26 cellular contexts compared by ENCODE assay signal in genomic region chr11:121795206-121795605, GRCh38.
A peak's percentile ranks its signal among the peaks of the same experiment; 100 is the strongest.
DNase-seq lines count a peak whose midpoint lies in the region; ATAC-seq and TF ChIP-seq lines count a peak whose summit lies in the region.
"Had no signal": no experiment of that assay in that cellular context is flagged by ENCODE, and none has a peak within 500 bp of the region (broad histone marks: within the 10 kb centered on the region; RNA-seq: fewer than 3 reads in every experiment).

No MANE protein-coding gene starts in this region.

- H3K9me3 Mint-ChIP-seq in Caco-2 (ENCODE audit: unreplicated experiment), result peaks cover 7% of the 10 kb centered on the region
- peaks cover 38% of the 10 kb centered on the region for H3K9me3 Mint-ChIP-seq in WTC11

- POLR2A ChIA-PET in Caco-2 (lab: Charles Lee) (no interaction called here), WTC11 (lab: Charles Lee) (no interaction called here)

- ATAC-seq in WTC11, result no peak
- ATAC-seq: activated CD4-positive, alpha-beta T cell treated with anti-CD3 and anti-CD28 coated beads for 36 hours; activated T-helper 17 cell treated with anti-CD3 and anti-CD28 coated beads, Interleukin-2, amount 50 U/mL, for 72 hours; gastrocnemius medialis; GM12878; left cardiac atrium; stimulated activated naive B cell treated with anti-CD40 and anti-IgM and Interleukin-4, amounts not matched to agents 10 μg/mL and 1 μg/mL and 100 μg/mL, for 72 hours had no signal

- H3K27me3 Mint-ChIP-seq in Caco-2 (ENCODE audit: insufficient read depth, unreplicated experiment), result peaks cover 11% of the 10 kb centered on the region
- H3K27me3 Mint-ChIP-seq in WTC11 (ENCODE audit: low read depth), result no peaks in the 10 kb centered on the region; the same call in 1 of the 2 replicates

- H3K4me3 Mint-ChIP-seq in Caco-2 (ENCODE audit: unreplicated experiment) (no peak overlapping the region), WTC11 (no peak overlapping the region)
- H3K4me3 Mint-ChIP-seq: activated CD4-positive, alpha-beta T cell treated with anti-CD3 and anti-CD28 coated beads for 36 hours; activated naive CD4-positive, alpha-beta T cell treated with anti-CD3 and anti-CD28 coated beads, Interleukin-2, amount 50 U/mL, for 24 hours; activated T-helper 17 cell treated with anti-CD3 and anti-CD28 coated beads, Interleukin-2, amount 50 U/mL, for 72 hours; CD4-positive, CD25-positive, alpha-beta regulatory T cell; central memory CD8-positive, alpha-beta T cell; dendritic cell treated with granulocyte-macrophage colony-stimulating factor and Interleukin-4, amounts not matched to agents 40 ng/mL and 50 ng/mL, for 4 days; memory B cell; stimulated activated naive B cell treated with anti-CD40 and anti-IgM and Interleukin-4, amounts not matched to agents 10 μg/mL and 1 μg/mL and 100 μg/mL, for 72 hours had no signal

- H3K27me3 ChIP-seq in BE2C (no peaks in the 10 kb centered on the region), Caco-2 (replicated peaks; ENCODE audit: control insufficient read depth, insufficient read depth, low read length) (no peaks in the 10 kb centered on the region)
- H3K27me3 ChIP-seq: gastrocnemius medialis, neutrophil, suprapubic skin had no signal

- intact Hi-C loops in cardiac septum (cut with DNase I) (no loop called here), Caco-2 (cut with micrococcal nuclease; ENCODE audit: unreplicated experiment) (no loop called here)

- CTCF ChIA-PET in Caco-2 (lab: Charles Lee) (no interaction called here), WTC11 (lab: Charles Lee) (interaction anchor here (0.7 kb wide), 2 partner anchors 17 to 39 kb away, joined by 5 to 6 read pairs; no protein-coding TSS in a partner anchor)

- H3K4me3 ChIP-seq in BE2C (ENCODE audit: low read depth, low read length) (no peak overlapping the region), Caco-2 (ENCODE audit: low read depth, low read length) (no peak overlapping the region)
- H3K4me3 ChIP-seq: gastrocnemius medialis, GM12878, suprapubic skin had no signal

- H3K4me1 ChIP-seq in BE2C, result no peaks in the 10 kb centered on the region
- H3K4me1 ChIP-seq in Caco-2, result no peaks in the 10 kb centered on the region
- H3K4me1 ChIP-seq: gastrocnemius medialis, suprapubic skin had no signal

- no TSS peak for BruUV-seq in Caco-2 (replicated peaks; lab: Mats Ljungman, UMichigan)

- no peak overlapping the region for H3K27ac Mint-ChIP-seq in Caco-2 (ENCODE audit: unreplicated experiment)
- H3K27ac Mint-ChIP-seq in WTC11, result no peak overlapping the region
- H3K27ac Mint-ChIP-seq: activated CD4-positive, alpha-beta T cell treated with anti-CD3 and anti-CD28 coated beads for 36 hours; activated naive CD4-positive, alpha-beta T cell treated with anti-CD3 and anti-CD28 coated beads, Interleukin-2, amount 50 U/mL, for 24 hours; activated T-helper 17 cell treated with anti-CD3 and anti-CD28 coated beads, Interleukin-2, amount 50 U/mL, for 72 hours; CD4-positive, CD25-positive, alpha-beta regulatory T cell; dendritic cell treated with granulocyte-macrophage colony-stimulating factor and Interleukin-4, amounts not matched to agents 40 ng/mL and 50 ng/mL, for 4 days; memory B cell; stimulated activated naive B cell treated with anti-CD40 and anti-IgM and Interleukin-4, amounts not matched to agents 10 μg/mL and 1 μg/mL and 100 μg/mL, for 72 hours had no signal

- H3K9me3 ChIP-seq in BE2C (no peaks in the 10 kb centered on the region), Caco-2 (peaks cover 5% of the 10 kb centered on the region; the same call in 1 of the 2 replicates)
- H3K9me3 ChIP-seq: gastrocnemius medialis, neutrophil, suprapubic skin had no signal

- no peak for TF ChIP-seq CTCF in BE2C (IDR thresholded peaks at IDR 0.05; ENCODE audit: low read depth, low read length)
- no peak for TF ChIP-seq CTCF in Caco-2 (IDR thresholded peaks at IDR 0.05; ENCODE audit: insufficient read depth in 1 of 2, low read depth in 1 of 2, low read length in 1 of 2, severe bottlenecking in 1 of 2, unreplicated experiment in 1 of 2)
- TF ChIP-seq CTCF in WTC11 (IDR thresholded peaks at IDR 0.05), result no peak

- no peaks in the 10 kb centered on the region for H3K4me1 Mint-ChIP-seq in Caco-2 (ENCODE audit: low read depth, unreplicated experiment)
- peaks cover 51% of the 10 kb centered on the region for H3K4me1 Mint-ChIP-seq in WTC11
- H3K4me1 Mint-ChIP-seq: activated CD4-positive, alpha-beta T cell treated with anti-CD3 and anti-CD28 coated beads for 36 hours; activated naive CD4-positive, alpha-beta T cell treated with anti-CD3 and anti-CD28 coated beads, Interleukin-2, amount 50 U/mL, for 24 hours; activated T-helper 17 cell treated with anti-CD3 and anti-CD28 coated beads, Interleukin-2, amount 50 U/mL, for 72 hours; CD4-positive, CD25-positive, alpha-beta regulatory T cell; central memory CD8-positive, alpha-beta T cell; memory B cell; stimulated activated naive B cell treated with anti-CD40 and anti-IgM and Interleukin-4, amounts not matched to agents 10 μg/mL and 1 μg/mL and 100 μg/mL, for 72 hours had no signal

- H3K36me3 Mint-ChIP-seq in Caco-2 (ENCODE audit: insufficient read depth, unreplicated experiment) (no peaks in the 10 kb centered on the region), WTC11 (peaks cover 29% of the 10 kb centered on the region)
- H3K36me3 Mint-ChIP-seq: activated naive CD4-positive, alpha-beta T cell treated with anti-CD3 and anti-CD28 coated beads, Interleukin-2, amount 50 U/mL, for 24 hours; CD4-positive, CD25-positive, alpha-beta regulatory T cell; memory B cell; stimulated activated naive B cell treated with anti-CD40 and anti-IgM and Interleukin-4, amounts not matched to agents 10 μg/mL and 1 μg/mL and 100 μg/mL, for 72 hours had no signal

- peak; percentile 14 for DNase-seq in BE2C
- peak; percentile 54 for DNase-seq in astrocyte of the hippocampus (ENCODE audit: low read depth, low spot score)
- DNase-seq in inferior parietal cortex (ENCODE audit: extremely low spot score), result peak; percentile 31
- DNase-seq in pons (ENCODE audit: low spot score), result peak; percentile 13
- no peak for DNase-seq in cardiac septum (ENCODE audit: low spot score)
- no peak for DNase-seq in Caco-2
- no peak for DNase-seq in WTC11 (ENCODE audit: low spot score)
- no peak for DNase-seq in T1000 (lab: John Stamatoyannopoulos, UW)
- DNase-seq: activated CD4-positive, alpha-beta T cell treated with anti-CD3 and anti-CD28 coated beads for 36 hours; amniotic stem cell; CD4-positive, CD25-positive, alpha-beta regulatory T cell; gastrocnemius medialis; left cardiac atrium; NCI-H1436 treated with DMSO at 0.1 percent for 48 hours; NCI-H345; NCI-H69; Right ventricle myocardium superior; stimulated activated naive B cell treated with anti-CD40 and anti-IgM and Interleukin-4, amounts not matched to agents 10 μg/mL and 1 μg/mL and 100 μg/mL, for 72 hours had no signal

- H3K36me3 ChIP-seq in BE2C (no peaks in the 10 kb centered on the region), Caco-2 (ENCODE audit: control insufficient read depth, insufficient read depth, low read length) (no peaks in the 10 kb centered on the region)
- H3K36me3 ChIP-seq: gastrocnemius medialis, neutrophil, suprapubic skin had no signal

TF ChIP-seq in WTC11, 78 proteins besides CTCF, POLR2A, EP300 and RAD21 (continues in another document):
- TF ChIP-seq ESRRA (CRISPR knock-in tag; IDR thresholded peaks at IDR 0.05; ENCODE audit: borderline replicate concordance) (no peak), TCF7 (CRISPR knock-in tag; IDR thresholded peaks at IDR 0.05; ENCODE audit: low read depth) (no peak), OVOL2 (CRISPR knock-in tag; IDR thresholded peaks at IDR 0.05; ENCODE audit: borderline replicate concordance) (no peak), CREM (CRISPR knock-in tag; IDR thresholded peaks at IDR 0.05) (no peak), ARID4B (CRISPR knock-in tag; IDR thresholded peaks at IDR 0.05; ENCODE audit: borderline replicate concordance) (no peak), PREB (CRISPR knock-in tag; IDR thresholded peaks at IDR 0.05; ENCODE audit: borderline replicate concordance) (no peak), RORB (CRISPR knock-in tag; IDR thresholded peaks at IDR 0.05) (no peak), FOXJ3 (CRISPR knock-in tag; IDR thresholded peaks at IDR 0.05; ENCODE audit: borderline replicate concordance) (no peak)

Comparison
In these comparisons a context has a peak if more than half of its experiments do, and no peak if none do; other contexts are left out.
1. DNase-seq: peak in BE2C (single experiment), astrocyte of the hippocampus (single experiment), inferior parietal cortex (single experiment) and pons (single experiment); none in cardiac septum (single experiment), Caco-2 (0 of 2), WTC11 (single experiment) and T1000 (single experiment).